17 cellular contexts compared by ENCODE assay signal in the genomic region with DNA sequence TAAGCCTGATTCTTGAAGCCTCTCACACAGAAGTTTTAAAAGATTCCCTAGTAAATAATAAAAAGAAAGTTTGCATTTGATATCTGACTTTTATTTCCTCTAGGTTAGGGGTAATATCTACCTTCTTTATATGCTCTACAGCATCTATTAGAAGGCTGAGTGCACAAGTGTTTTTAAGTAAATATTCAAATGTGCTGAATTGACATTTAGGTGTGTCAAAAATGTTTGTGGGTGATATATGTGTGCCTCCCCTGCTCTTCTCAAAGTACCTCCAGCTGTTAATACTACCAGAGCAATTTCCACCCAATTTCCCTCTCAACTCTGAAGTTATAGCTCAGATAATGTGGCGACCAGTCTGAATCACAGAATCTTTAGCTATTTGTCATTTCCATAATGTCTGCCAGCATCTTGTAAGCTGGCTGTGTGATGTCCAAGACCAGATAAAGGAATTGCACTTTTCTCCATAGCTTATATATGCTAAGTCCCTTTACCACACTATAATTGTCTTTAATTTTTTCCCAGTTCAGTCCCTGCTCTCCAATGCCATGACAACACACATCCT. TPM values are rescaled to one million over a fixed set of nuclear protein-coding genes. Genes with fewer than 3 reads are reported as not detected.
"Had no signal": no experiment of that assay in that cellular context is flagged by ENCODE, and none has a peak within 500 bp of the region (broad histone marks: within the 10 kb centered on the region; RNA-seq: fewer than 3 reads in every experiment).

No MANE protein-coding gene starts in this region.

- H3K27ac ChIP-seq: ascending aorta, thoracic aorta had no signal

- H3K4me1 ChIP-seq: ascending aorta had no signal

- FAIRE-seq: colon had no signal

- ATAC-seq: activated CD4-positive, CD25-positive, alpha-beta regulatory T cell treated with anti-CD3 and anti-CD28 coated beads, Interleukin-2, amount 50 U/mL, for 24 hours; activated CD8-positive, alpha-beta memory T cell treated with anti-CD3 and anti-CD28 coated beads, Interleukin-2, amount 10 ng/mL, durations not matched to agents 7 days and 5 days; activated T-cell treated with anti-CD3 and anti-CD28 coated beads, Interleukin-2, amount 50 U/mL, for 4 hours; stimulated activated naive CD8-positive, alpha-beta T cell treated with anti-CD3 and anti-CD28 coated beads, Interleukin-15, amount 100 ng/mL, for 72 hours had no signal

- H3K9me3 ChIP-seq: ascending aorta, thoracic aorta had no signal

- H3K36me3 ChIP-seq: ascending aorta, thoracic aorta had no signal

- H3K4me3 ChIP-seq: ascending aorta, thoracic aorta had no signal

- DNase-seq: activated CD4-positive, alpha-beta T cell treated with anti-CD3 and anti-CD28 coated beads, Interleukin-2, amount 50 U/mL, for 4 hours; activated CD8-positive, alpha-beta memory T cell treated with anti-CD3 and anti-CD28 coated beads, Interleukin-2, amount 10 ng/mL, durations not matched to agents 7 days and 5 days; activated gamma-delta T cell; activated naive CD8-positive, alpha-beta T cell treated with anti-CD3 and anti-CD28 coated beads for 36 hours; activated T-cell treated with anti-CD3 and anti-CD28 coated beads, Interleukin-2, amount 50 U/mL, for 4 hours; hippocampal formation; kidney glomerular epithelial cell; retina; stimulated activated CD4-positive, alpha-beta T cell treated with anti-CD3 and anti-CD28 coated beads, Interleukin-15, amount 100 ng/mL, for 24 hours; stimulated activated CD4-positive, alpha-beta T cell treated with anti-CD3 and anti-CD28 coated beads, Interleukin-4, amount 100 ng/mL, for 24 hours; stimulated activated naive CD8-positive, alpha-beta T cell treated with anti-CD3 and anti-CD28 coated beads, Interleukin-15, amount 100 ng/mL, for 72 hours had no signal

- H3K27me3 ChIP-seq: ascending aorta had no signal

RNA-seq across cellular contexts. Expression of a gene that starts 24.4 kb away (rescaled TPM):
- total RNA-seq: ascending aorta, cardiac septum, glomerular endothelial cell had no signal
